In the genomic region with DNA sequence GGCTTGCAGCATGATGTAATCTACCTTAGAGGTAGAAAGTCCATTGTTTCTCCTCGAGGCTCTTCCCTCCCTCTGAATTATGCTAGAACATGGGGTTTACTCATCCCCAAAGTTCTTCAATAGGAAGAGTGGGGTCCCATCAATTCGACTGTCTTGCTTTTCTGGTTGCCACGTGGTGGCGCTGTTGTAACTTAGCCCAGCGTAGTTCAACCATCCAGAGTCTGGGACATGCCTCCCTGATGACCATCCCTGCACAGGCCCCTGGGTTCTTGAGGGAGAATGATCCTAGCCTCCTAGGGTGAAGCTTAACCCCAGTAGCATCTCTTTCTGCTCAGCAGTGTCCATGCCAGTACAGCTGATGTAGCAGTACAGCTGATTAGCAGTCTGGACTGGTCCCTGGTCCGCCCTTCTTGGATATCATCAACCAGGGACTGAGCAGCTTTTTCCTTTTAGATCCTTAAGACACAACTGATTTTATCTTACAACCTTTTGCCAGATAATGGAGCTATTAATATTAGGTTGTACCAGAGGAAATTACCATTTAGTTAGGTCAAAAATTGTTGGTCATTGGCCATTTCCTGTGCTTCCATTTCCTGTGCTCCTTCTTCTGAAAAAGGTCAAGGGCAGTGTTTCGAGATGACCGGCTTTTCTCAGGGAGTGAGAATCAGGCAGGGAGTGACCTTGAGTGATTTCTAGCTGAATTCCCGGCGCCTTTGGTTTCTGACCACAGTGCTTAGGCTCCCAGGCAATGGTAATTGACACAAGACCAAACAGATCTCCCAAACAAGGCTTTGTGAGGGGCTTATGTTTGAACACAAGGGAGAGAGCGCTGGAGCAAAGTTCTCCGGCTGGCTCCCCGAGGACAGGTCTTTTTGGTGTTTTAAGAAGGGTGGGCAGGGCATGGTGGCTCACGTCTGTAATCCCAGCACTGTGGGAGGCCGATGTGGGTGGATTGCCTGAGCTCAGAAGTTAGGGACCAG, we compare ENCODE assay signal across 8 cellular contexts.
A peak's percentile ranks its signal among the peaks of the same experiment; 100 is the strongest.
DNase-seq lines count a peak whose midpoint lies in the region; ATAC-seq, FAIRE-seq and TF ChIP-seq lines count a peak whose summit lies in the region.

No MANE protein-coding gene starts in this region.

- dilution Hi-C loops in endothelial cell of umbilical vein (cut with MboI; ENCODE audit: extremely low pct_ligation_motif_present, low sequenced_read_pairs) = no loop called here

- no peaks in the 10 kb centered on the region for H3K36me3 Mint-ChIP-seq in activated T-helper 17 cell treated with anti-CD3 and anti-CD28 coated beads, Interleukin-2, amount 50 U/mL, for 72 hours (ENCODE audit: low read depth)

- FAIRE-seq in endothelial cell of umbilical vein (lab: Jason Lieb, UNC) = peak; percentile 76

- CTCF ChIA-PET in endothelial cell of umbilical vein (lab: Charles Lee) = interaction anchor here (0.6 to 2.5 kb wide), 31 partner anchors 9 to 511 kb away, joined by 3 to 35 read pairs (median 4); a partner anchor contains a TSS

- no peaks in the 10 kb centered on the region for H3K9me1 ChIP-seq in endothelial cell of umbilical vein (replicated peaks; ENCODE audit: control insufficient read depth, extremely low read depth, insufficient read depth, low read length)

- BruUV-seq in endothelial cell of umbilical vein (replicated peaks; lab: Mats Ljungman, UMichigan) = no TSS peak

- WGBS in ovary, 3 donors = 20 to 36% (median 29%) methylated on average over 15 of the region's 15 CpGs

- peaks cover 15% of the 10 kb centered on the region for H3K4me1 ChIP-seq in endothelial cell of umbilical vein (ENCODE audit: control insufficient read depth, extremely low read depth, insufficient read depth, low read length)
- no peaks in the 10 kb centered on the region for H3K4me1 ChIP-seq in ovary (ENCODE audit: insufficient read depth)

- H3K9me3 Mint-ChIP-seq in activated T-helper 17 cell treated with anti-CD3 and anti-CD28 coated beads, Interleukin-2, amount 50 U/mL, for 72 hours = no peaks in the 10 kb centered on the region

- no peaks in the 10 kb centered on the region for H3K36me3 ChIP-seq in endothelial cell of umbilical vein (ENCODE audit: control insufficient read depth in 2 of 2, extremely low read depth in 1 of 2, insufficient read depth in 2 of 2, low read length in 2 of 2)
- no peaks in the 10 kb centered on the region for H3K36me3 ChIP-seq in ovary

- intact Hi-C loops in endothelial cell of umbilical vein (cut with micrococcal nuclease) (loop anchor here (1.0 to 5.0 kb wide), 9 partner anchors 9 to 1107 kb away; no protein-coding TSS in a partner anchor), ovary (cut with DNase I) (loop anchor here (2.0 to 10.0 kb wide), 3 partner anchors 58 to 60 kb away; no protein-coding TSS in a partner anchor)

- H3K4me3 Mint-ChIP-seq in activated T-helper 17 cell treated with anti-CD3 and anti-CD28 coated beads, Interleukin-2, amount 50 U/mL, for 72 hours = no peak overlapping the region

- H3K79me2 ChIP-seq in endothelial cell of umbilical vein (ENCODE audit: control insufficient read depth, insufficient read depth, low read length) = no peaks in the 10 kb centered on the region

- no peaks in the 10 kb centered on the region for H3K4me1 Mint-ChIP-seq in activated T-helper 17 cell treated with anti-CD3 and anti-CD28 coated beads, Interleukin-2, amount 50 U/mL, for 72 hours

- no peak overlapping the region for H3K4me2 ChIP-seq in endothelial cell of umbilical vein (ENCODE audit: insufficient read depth, low read length)

- H3K4me3 ChIP-seq in NB4 (ENCODE audit: low read depth, low read length) (no peak overlapping the region), endothelial cell of umbilical vein (replicated peaks in 1 of 3; ENCODE audit: insufficient read depth in 1 of 3, low read depth in 1 of 3, low read length in 3 of 3) (no peak overlapping the region), ovary (no peak overlapping the region)

- TF ChIP-seq POLR2A in NB4 (IDR thresholded peaks at IDR 0.05; ENCODE audit: extremely low read depth, insufficient read length) (no peak), endothelial cell of umbilical vein (IDR thresholded peaks at IDR 0.05; ENCODE audit: low read depth, low read length) (no peak), ovary (IDR thresholded peaks at IDR 0.05) (no peak)

- H3K27me3 ChIP-seq in endothelial cell of umbilical vein (ENCODE audit: control insufficient read depth in 2 of 2, insufficient read depth in 2 of 2, low read length in 2 of 2) (no peaks in the 10 kb centered on the region), ovary (no peaks in the 10 kb centered on the region)

- peaks cover 4% of the 10 kb centered on the region for H3K27me3 Mint-ChIP-seq in activated T-helper 17 cell treated with anti-CD3 and anti-CD28 coated beads, Interleukin-2, amount 50 U/mL, for 72 hours

- H3K27ac Mint-ChIP-seq in activated T-helper 17 cell treated with anti-CD3 and anti-CD28 coated beads, Interleukin-2, amount 50 U/mL, for 72 hours = no peak overlapping the region

- no peak for TF ChIP-seq EP300 in ovary (IDR thresholded peaks at IDR 0.05)

- ATAC-seq in activated T-helper 17 cell treated with anti-CD3 and anti-CD28 coated beads, Interleukin-2, amount 50 U/mL, for 72 hours (replicated peaks) = no peak
- ATAC-seq in HG02610 (IDR thresholded peaks at IDR 0.05; ENCODE audit: unreplicated experiment) = no peak

- DNase-seq in ELR (ENCODE audit: low read depth) (peak; percentile 68), NB4 (ENCODE audit: low read depth) (peak; percentile 75), endothelial cell of umbilical vein (ENCODE audit: low read depth, low spot score) (peak; percentile 71), ovary (peak; percentile 64 to 82 (median 69)), DMS114 treated with DMSO at 0.1 percent for 48 hours (lab: John Stamatoyannopoulos, UW; ENCODE audit: unreplicated experiment) (no peak), 8988T (no peak)

- no peaks in the 10 kb centered on the region for H4K20me1 ChIP-seq in endothelial cell of umbilical vein (replicated peaks; ENCODE audit: control insufficient read depth, extremely low read depth, insufficient read depth, low read length)

- TF ChIP-seq CTCF in NB4 (IDR thresholded peaks at IDR 0.05; ENCODE audit: low read depth, low read length) = peak; percentile 81
- TF ChIP-seq CTCF in endothelial cell of umbilical vein (IDR thresholded peaks at IDR 0.05; ENCODE audit: extremely low read depth in 1 of 2, insufficient read depth in 1 of 2, low read depth in 1 of 2, low read length in 2 of 2) = peak; percentile 76 to 86
- TF ChIP-seq CTCF in ovary (IDR thresholded peaks at IDR 0.05) = peak; percentile 40 to 69 (median 56)

- H3K27ac ChIP-seq in endothelial cell of umbilical vein (ENCODE audit: insufficient read depth, low read depth, low read length) (no peak overlapping the region), ovary (peak overlapping the region; percentile 1 to 31)

- POLR2A ChIA-PET in endothelial cell of umbilical vein (lab: Charles Lee) = interaction anchor here (1.6 kb wide), 1 partner anchor 58 kb away, joined by 6 read pairs; no protein-coding TSS in a partner anchor

- no peaks in the 10 kb centered on the region for H3K9me3 ChIP-seq in endothelial cell of umbilical vein (replicated peaks; ENCODE audit: control insufficient read depth, insufficient read depth, low read length)
- H3K9me3 ChIP-seq in ovary = no peaks in the 10 kb centered on the region

- H2AFZ ChIP-seq in endothelial cell of umbilical vein (ENCODE audit: low read depth, low read length) = no peak overlapping the region

- no peak overlapping the region for H3K9ac ChIP-seq in endothelial cell of umbilical vein (replicated peaks; ENCODE audit: extremely low read depth, insufficient read depth, low read length)

TF ChIP-seq in endothelial cell of umbilical vein, 7 proteins besides CTCF, POLR2A, EP300 and RAD21:
- no peak for TF ChIP-seq JUN (IDR thresholded peaks at IDR 0.05; ENCODE audit: borderline replicate concordance, insufficient read depth, insufficient read length, low read depth)
- TF ChIP-seq MYC (IDR thresholded peaks at IDR 0.05; ENCODE audit: low read depth, low read length) = no peak
- TF ChIP-seq, protein P1, sequence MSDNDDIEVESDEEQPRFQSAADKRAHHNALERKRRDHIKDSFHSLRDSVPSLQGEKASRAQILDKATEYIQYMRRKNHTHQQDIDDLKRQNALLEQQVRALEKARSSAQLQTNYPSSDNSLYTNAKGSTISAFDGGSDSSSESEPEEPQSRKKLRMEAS (IDR thresholded peaks at IDR 0.05; ENCODE audit: insufficient read depth, insufficient read length) = peak; percentile 69
- no peak for TF ChIP-seq POLR2AphosphoS5 (IDR thresholded peaks at IDR 0.05; ENCODE audit: insufficient read depth, low read depth, low read length)
- TF ChIP-seq FOS (IDR thresholded peaks at IDR 0.05; ENCODE audit: borderline replicate concordance, insufficient read depth, low read length) = no peak
- TF ChIP-seq GATA2 (IDR thresholded peaks at IDR 0.05; ENCODE audit: insufficient read depth, insufficient read length, low read depth, low read length) = peak; percentile 69
- TF ChIP-seq EZH2 (IDR thresholded peaks at IDR 0.05; ENCODE audit: borderline replicate concordance, low read depth, low read length, severe bottlenecking) = no peak

Comparison
In these comparisons a context has a peak if more than half of its experiments do, and no peak if none do; other contexts are left out.
1. DNase-seq: peak in ELR (single experiment), NB4 (single experiment), endothelial cell of umbilical vein (single experiment) and ovary (5 of 5); none in DMS114 treated with DMSO at 0.1 percent for 48 hours (single experiment) and 8988T (single experiment).
2. Peak in every context shown above with its lines, with median percentiles within 50 percentile points of each other: CTCF ChIP-seq.